8 cellular contexts compared by ENCODE assay signal in the genomic region with DNA sequence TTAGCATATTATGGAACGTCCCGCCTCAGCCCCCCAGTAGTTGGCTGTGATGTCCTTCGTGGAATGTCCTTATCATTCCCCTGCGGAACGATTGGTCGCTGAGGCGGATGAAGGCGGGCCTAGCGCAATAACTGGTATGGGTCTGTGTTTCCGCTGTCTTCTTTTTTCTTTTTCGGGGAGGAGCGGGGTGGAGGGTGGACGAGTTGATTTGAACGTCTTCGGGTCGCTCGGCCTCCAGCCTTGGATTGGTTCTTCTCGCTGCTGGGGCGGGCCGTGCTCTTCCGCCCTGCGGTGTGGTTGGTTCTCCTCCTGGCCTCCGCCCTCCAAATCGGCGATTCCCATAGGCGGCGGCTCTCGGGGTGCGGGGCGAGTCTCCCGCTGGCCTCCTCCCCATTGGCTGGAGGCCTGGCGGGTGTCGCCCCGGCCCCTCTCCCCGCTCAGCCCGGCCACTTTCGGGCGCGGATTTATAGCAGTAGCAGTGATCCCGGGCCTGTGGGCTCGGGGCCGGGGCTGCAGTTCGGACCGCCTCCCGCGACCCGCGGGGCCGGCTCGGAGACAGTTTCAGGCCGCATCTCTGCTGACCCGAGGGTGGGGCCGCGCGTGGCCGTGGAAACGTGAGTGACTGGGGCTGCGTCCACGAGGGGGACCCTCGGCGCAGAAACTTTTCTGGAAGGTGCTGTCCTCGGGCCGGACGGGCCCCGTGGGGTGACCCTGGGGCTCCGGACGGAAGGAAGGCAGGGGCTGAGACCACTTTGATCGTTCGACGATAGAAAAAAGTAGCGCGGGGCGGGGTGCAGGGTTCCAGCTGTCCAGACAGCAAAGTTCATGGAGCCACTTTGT. TPM values are rescaled to one million over a fixed set of nuclear protein-coding genes. Genes with fewer than 3 reads are reported as not detected.
DNase-seq lines count a peak whose midpoint lies in the region; ATAC-seq and TF ChIP-seq lines count a peak whose summit lies in the region.

No MANE protein-coding gene starts in this region.

- peak; percentile 99 for DNase-seq in BJ (ENCODE audit: low read depth)
- peak; percentile 95 for DNase-seq in GM19240 (ENCODE audit: insufficient read length, low spot score)
- DNase-seq in NCI-H510A treated with DMSO at 0.1 percent for 48 hours (lab: John Stamatoyannopoulos, UW), result peak; percentile 98
- DNase-seq in activated CD4-positive, alpha-beta T cell treated with anti-CD3 and anti-CD28 coated beads for 4 hours, result peak; percentile 93 to 97
- DNase-seq in kidney glomerular epithelial cell (lab: John Stamatoyannopoulos, UW), result peak; percentile 99
- DNase-seq in stimulated activated CD4-positive, alpha-beta T cell treated with anti-CD3 and anti-CD28 coated beads, Interleukin-15, amount 100 ng/mL, for 48 hours (ENCODE audit: low read depth in 2 of 2), result peak; percentile 93

- H3K36me3 ChIP-seq in BJ (ENCODE audit: control insufficient read depth, insufficient read depth, low read length), result peaks cover 2% of the 10 kb centered on the region; the same call in 1 of the 2 replicates

- ATAC-seq in HG03457 (IDR thresholded peaks at IDR 0.05; ENCODE audit: unreplicated experiment), result peak; percentile 54

- peak overlapping the region; percentile 99 for H3K27ac ChIP-seq in cingulate gyrus (ENCODE audit: low read depth, low read length)

- peak; percentile 45 for TF ChIP-seq CTCF in BJ (IDR thresholded peaks at IDR 0.05; ENCODE audit: insufficient read depth, low read depth, low read length)

- POLR2A ChIA-PET in BJ (lab: Charles Lee), result interaction anchor here (0.6 to 1.1 kb wide), 7 partner anchors 9 to 381 kb away, joined by 3 to 9 read pairs (median 4); a partner anchor contains a TSS

- CTCF ChIA-PET in BJ (lab: Yijun Ruan, JAX), result interaction anchor here (0.6 kb wide), 2 partner anchors 103 to 858 kb away, joined by 3 read pairs; no protein-coding TSS in a partner anchor

- peak overlapping the region; percentile 92 for H3K4me3 ChIP-seq in BJ (ENCODE audit: low read depth, low read length)

- H3K27me3 ChIP-seq in BJ (ENCODE audit: control insufficient read depth, insufficient read depth, low read length), result no peaks in the 10 kb centered on the region

RNA-seq across cellular contexts. Expression of a gene that starts 2.1 kb away (rescaled TPM):
- 10.9 and 14.3 TPM in 2 replicates for polyA plus RNA-seq in BJ (2011; rRNA removed)
- polyA minus RNA-seq in BJ (2011; rRNA and poly(A)+ RNA removed), result 5.6 and 6.3 TPM in 2 replicates

RNA-seq across cellular contexts. Expression of a gene that starts 9.7 kb away (rescaled TPM):
- polyA plus RNA-seq in BJ (2011; rRNA removed), result 61.3 and 76.8 TPM in 2 replicates
- polyA minus RNA-seq in BJ (2011; rRNA and poly(A)+ RNA removed), result 22.8 and 26.4 TPM in 2 replicates

Comparison
In these comparisons a context has a peak if more than half of its experiments do, and no peak if none do; other contexts are left out.
1. Peak in every context shown above with its lines: DNase-seq, ATAC-seq, H3K4me3 ChIP-seq and H3K27ac ChIP-seq.